1 cellular context compared by ENCODE assay signal in the genomic region with DNA sequence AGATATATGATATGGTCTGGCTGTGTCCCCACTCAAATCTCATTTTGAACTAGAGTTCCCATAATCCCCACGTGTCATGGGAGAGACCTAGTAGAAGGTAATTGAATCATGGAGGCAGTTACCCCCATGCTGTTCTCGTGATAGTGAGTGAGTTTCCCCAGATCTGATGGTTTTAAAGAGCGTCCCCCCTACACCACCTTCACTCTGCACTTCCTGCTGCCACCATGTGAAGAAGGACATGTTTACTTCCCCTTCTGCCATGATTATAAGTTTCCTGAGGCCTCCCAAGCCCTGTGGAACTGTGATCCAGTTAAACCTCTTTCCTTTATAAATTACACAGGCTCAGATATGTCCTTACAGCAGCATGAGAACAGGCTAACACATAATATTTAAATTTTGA.
TF ChIP-seq lines count a peak whose summit lies in the region.

No MANE protein-coding gene starts in this region.

TF ChIP-seq in GM23338, 12 proteins besides CTCF, POLR2A, EP300 and RAD21:
- TF ChIP-seq, protein P1, sequence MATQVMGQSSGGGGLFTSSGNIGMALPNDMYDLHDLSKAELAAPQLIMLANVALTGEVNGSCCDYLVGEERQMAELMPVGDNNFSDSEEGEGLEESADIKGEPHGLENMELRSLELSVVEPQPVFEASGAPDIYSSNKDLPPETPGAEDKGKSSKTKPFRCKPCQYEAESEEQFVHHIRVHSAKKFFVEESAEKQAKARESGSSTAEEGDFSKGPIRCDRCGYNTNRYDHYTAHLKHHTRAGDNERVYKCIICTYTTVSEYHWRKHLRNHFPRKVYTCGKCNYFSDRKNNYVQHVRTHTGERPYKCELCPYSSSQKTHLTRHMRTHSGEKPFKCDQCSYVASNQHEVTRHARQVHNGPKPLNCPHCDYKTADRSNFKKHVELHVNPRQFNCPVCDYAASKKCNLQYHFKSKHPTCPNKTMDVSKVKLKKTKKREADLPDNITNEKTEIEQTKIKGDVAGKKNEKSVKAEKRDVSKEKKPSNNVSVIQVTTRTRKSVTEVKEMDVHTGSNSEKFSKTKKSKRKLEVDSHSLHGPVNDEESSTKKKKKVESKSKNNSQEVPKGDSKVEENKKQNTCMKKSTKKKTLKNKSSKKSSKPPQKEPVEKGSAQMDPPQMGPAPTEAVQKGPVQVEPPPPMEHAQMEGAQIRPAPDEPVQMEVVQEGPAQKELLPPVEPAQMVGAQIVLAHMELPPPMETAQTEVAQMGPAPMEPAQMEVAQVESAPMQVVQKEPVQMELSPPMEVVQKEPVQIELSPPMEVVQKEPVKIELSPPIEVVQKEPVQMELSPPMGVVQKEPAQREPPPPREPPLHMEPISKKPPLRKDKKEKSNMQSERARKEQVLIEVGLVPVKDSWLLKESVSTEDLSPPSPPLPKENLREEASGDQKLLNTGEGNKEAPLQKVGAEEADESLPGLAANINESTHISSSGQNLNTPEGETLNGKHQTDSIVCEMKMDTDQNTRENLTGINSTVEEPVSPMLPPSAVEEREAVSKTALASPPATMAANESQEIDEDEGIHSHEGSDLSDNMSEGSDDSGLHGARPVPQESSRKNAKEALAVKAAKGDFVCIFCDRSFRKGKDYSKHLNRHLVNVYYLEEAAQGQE (IDR thresholded peaks at IDR 0.05; ENCODE audit: unreplicated experiment) = no peak
- TF ChIP-seq POLR2AphosphoS5 (IDR thresholded peaks at IDR 0.05; ENCODE audit: low read depth) = no peak
- TF ChIP-seq, protein P2, sequence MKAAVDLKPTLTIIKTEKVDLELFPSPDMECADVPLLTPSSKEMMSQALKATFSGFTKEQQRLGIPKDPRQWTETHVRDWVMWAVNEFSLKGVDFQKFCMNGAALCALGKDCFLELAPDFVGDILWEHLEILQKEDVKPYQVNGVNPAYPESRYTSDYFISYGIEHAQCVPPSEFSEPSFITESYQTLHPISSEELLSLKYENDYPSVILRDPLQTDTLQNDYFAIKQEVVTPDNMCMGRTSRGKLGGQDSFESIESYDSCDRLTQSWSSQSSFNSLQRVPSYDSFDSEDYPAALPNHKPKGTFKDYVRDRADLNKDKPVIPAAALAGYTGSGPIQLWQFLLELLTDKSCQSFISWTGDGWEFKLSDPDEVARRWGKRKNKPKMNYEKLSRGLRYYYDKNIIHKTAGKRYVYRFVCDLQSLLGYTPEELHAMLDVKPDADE (IDR thresholded peaks at IDR 0.05) = no peak
- TF ChIP-seq, protein P3, sequence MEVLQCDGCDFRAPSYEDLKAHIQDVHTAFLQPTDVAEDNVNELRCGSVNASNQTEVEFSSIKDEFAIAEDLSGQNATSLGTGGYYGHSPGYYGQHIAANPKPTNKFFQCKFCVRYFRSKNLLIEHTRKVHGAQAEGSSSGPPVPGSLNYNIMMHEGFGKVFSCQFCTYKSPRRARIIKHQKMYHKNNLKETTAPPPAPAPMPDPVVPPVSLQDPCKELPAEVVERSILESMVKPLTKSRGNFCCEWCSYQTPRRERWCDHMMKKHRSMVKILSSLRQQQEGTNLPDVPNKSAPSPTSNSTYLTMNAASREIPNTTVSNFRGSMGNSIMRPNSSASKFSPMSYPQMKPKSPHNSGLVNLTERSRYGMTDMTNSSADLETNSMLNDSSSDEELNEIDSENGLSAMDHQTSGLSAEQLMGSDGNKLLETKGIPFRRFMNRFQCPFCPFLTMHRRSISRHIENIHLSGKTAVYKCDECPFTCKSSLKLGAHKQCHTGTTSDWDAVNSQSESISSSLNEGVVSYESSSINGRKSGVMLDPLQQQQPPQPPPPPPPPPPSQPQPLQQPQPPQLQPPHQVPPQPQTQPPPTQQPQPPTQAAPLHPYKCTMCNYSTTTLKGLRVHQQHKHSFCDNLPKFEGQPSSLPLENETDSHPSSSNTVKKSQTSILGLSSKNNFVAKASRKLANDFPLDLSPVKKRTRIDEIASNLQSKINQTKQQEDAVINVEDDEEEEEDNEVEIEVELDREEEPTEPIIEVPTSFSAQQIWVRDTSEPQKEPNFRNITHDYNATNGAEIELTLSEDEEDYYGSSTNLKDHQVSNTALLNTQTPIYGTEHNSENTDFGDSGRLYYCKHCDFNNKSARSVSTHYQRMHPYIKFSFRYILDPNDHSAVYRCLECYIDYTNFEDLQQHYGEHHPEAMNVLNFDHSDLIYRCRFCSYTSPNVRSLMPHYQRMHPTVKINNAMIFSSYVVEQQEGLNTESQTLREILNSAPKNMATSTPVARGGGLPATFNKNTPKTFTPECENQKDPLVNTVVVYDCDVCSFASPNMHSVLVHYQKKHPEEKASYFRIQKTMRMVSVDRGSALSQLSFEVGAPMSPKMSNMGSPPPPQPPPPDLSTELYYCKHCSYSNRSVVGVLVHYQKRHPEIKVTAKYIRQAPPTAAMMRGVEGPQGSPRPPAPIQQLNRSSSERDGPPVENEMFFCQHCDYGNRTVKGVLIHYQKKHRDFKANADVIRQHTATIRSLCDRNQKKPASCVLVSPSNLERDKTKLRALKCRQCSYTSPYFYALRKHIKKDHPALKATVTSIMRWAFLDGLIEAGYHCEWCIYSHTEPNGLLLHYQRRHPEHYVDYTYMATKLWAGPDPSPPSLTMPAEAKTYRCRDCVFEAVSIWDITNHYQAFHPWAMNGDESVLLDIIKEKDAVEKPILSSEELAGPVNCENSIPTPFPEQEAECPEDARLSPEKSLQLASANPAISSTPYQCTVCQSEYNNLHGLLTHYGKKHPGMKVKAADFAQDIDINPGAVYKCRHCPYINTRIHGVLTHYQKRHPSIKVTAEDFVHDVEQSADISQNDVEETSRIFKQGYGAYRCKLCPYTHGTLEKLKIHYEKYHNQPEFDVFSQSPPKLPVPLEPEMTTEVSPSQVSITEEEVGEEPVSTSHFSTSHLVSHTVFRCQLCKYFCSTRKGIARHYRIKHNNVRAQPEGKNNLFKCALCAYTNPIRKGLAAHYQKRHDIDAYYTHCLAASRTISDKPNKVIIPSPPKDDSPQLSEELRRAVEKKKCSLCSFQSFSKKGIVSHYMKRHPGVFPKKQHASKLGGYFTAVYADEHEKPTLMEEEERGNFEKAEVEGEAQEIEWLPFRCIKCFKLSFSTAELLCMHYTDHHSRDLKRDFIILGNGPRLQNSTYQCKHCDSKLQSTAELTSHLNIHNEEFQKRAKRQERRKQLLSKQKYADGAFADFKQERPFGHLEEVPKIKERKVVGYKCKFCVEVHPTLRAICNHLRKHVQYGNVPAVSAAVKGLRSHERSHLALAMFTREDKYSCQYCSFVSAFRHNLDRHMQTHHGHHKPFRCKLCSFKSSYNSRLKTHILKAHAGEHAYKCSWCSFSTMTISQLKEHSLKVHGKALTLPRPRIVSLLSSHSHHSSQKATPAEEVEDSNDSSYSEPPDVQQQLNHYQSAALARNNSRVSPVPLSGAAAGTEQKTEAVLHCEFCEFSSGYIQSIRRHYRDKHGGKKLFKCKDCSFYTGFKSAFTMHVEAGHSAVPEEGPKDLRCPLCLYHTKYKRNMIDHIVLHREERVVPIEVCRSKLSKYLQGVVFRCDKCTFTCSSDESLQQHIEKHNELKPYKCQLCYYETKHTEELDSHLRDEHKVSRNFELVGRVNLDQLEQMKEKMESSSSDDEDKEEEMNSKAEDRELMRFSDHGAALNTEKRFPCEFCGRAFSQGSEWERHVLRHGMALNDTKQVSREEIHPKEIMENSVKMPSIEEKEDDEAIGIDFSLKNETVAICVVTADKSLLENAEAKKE (CRISPR knock-in tag; IDR thresholded peaks at IDR 0.05) = no peak
- no peak for TF ChIP-seq EZH2phosphoT487 (IDR thresholded peaks at IDR 0.05; ENCODE audit: unreplicated experiment)
- TF ChIP-seq JUNB (IDR thresholded peaks at IDR 0.05; ENCODE audit: unreplicated experiment) = no peak
